In the genomic region with DNA sequence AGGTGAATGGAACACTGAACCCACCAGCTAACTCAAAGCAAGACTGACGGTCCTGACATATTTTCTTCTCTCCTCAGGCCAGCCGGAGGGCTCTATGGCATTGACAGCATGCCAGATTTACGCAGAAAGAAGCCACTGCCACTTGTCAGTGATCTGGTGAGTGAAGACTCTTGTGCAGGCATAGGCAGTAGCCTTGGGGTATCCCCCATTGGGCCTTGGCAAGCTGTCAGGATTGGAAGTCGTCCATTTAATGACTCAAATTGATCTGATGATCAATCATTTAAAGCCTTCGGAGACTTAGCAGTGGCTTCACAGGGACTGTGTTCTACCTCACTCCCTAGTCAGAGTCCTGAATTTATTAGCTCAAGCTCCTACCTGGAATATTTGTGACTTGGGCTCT, we compare ENCODE assay signal across 26 cellular contexts.
"Had no signal": no experiment of that assay in that cellular context is flagged by ENCODE, and none has a peak within 500 bp of the region (broad histone marks: within the 10 kb centered on the region; RNA-seq: fewer than 3 reads in every experiment).

No MANE protein-coding gene starts in this region.

- H3K27me3 Mint-ChIP-seq: stimulated activated naive B cell treated with anti-CD40 and anti-IgM and Interleukin-4, amounts not matched to agents 10 μg/mL and 1 μg/mL and 100 μg/mL, for 72 hours; stimulated activated naive CD8-positive, alpha-beta T cell treated with anti-CD3 and anti-CD28 coated beads, Interleukin-15, Interleukin-2, amounts not matched to agents 100 ng/mL and 50 ng/mL, for 24 hours; type B pancreatic cell had no signal

- H3K9me3 Mint-ChIP-seq: stimulated activated effector memory CD8-positive, alpha-beta T cell treated with anti-CD3 and anti-CD28 coated beads, Interleukin-12 subunit alpha, Interleukin-12 subunit beta, amount 100 ng/mL, for 72 hours; stimulated activated memory B cell treated with anti-CD40 and anti-IgM and Interleukin-4, amounts not matched to agents 10 μg/mL and 1 μg/mL and 100 μg/mL, for 72 hours; stimulated activated naive B cell treated with anti-CD40 and anti-IgM and Interleukin-4, amounts not matched to agents 10 μg/mL and 1 μg/mL and 100 μg/mL, for 72 hours; stimulated activated naive CD8-positive, alpha-beta T cell treated with anti-CD3 and anti-CD28 coated beads, Interleukin-15, Interleukin-2, amounts not matched to agents 100 ng/mL and 50 ng/mL, for 24 hours; type B pancreatic cell had no signal

- DNase-seq: stimulated activated CD4-positive, alpha-beta T cell treated with anti-CD3 and anti-CD28 coated beads, Interleukin-2, amount 100 ng/mL, for 24 hours; stimulated activated CD4-positive, alpha-beta T cell treated with anti-CD3 and anti-CD28 coated beads, Interleukin-2, amount 100 ng/mL, for 48 hours; stimulated activated CD4-positive, alpha-beta T cell treated with anti-CD3 and anti-CD28 coated beads, Interleukin-4, amount 100 ng/mL, for 1 hour; stimulated activated CD4-positive, alpha-beta T cell treated with anti-CD3 and anti-CD28 coated beads, Interleukin-4, amount 100 ng/mL, for 24 hours; stimulated activated CD4-positive, alpha-beta T cell treated with anti-CD3 and anti-CD28 coated beads, Interleukin-4, amount 100 ng/mL, for 4 hours; stimulated activated CD8-positive, alpha-beta memory T cell treated with anti-CD3 and anti-CD28 coated beads, Interleukin-4, amount 100 ng/mL, for 48 hours; stimulated activated naive B cell treated with anti-CD40 and anti-IgM and Interleukin-4, amounts not matched to agents 10 μg/mL and 1 μg/mL and 100 μg/mL, for 72 hours; stimulated activated naive CD4-positive, alpha-beta T cell; stimulated activated naive CD8-positive, alpha-beta T cell treated with anti-CD3 and anti-CD28 coated beads, Interleukin-15, Interleukin-2, amounts not matched to agents 100 U/mL and 50 U/mL, for 24 hours; stomach; substantia nigra; testis; thyroid gland; tibial artery; transverse colon; upper lobe of left lung; upper lobe of right lung; uterus had no signal

- H3K4me3 Mint-ChIP-seq: stimulated activated effector memory CD8-positive, alpha-beta T cell treated with anti-CD3 and anti-CD28 coated beads, Interleukin-12 subunit alpha, Interleukin-12 subunit beta, amount 100 ng/mL, for 72 hours; stimulated activated memory B cell treated with anti-CD40 and anti-IgM and Interleukin-4, amounts not matched to agents 10 μg/mL and 1 μg/mL and 100 μg/mL, for 72 hours; stimulated activated naive B cell treated with anti-CD40 and anti-IgM and Interleukin-4, amounts not matched to agents 10 μg/mL and 1 μg/mL and 100 μg/mL, for 72 hours; stimulated activated naive CD8-positive, alpha-beta T cell treated with anti-CD3 and anti-CD28 coated beads, Interleukin-15, Interleukin-2, amounts not matched to agents 100 ng/mL and 50 ng/mL, for 24 hours; type B pancreatic cell had no signal

- H3K27ac ChIP-seq: stomach, suprapubic skin, testis, thoracic aorta, thyroid gland, tibial artery, tibial nerve, transverse colon, upper lobe of left lung, upper lobe of right lung, uterus, vagina had no signal

- H3K27me3 ChIP-seq: stomach, suprapubic skin, testis, thyroid gland, tibial artery, tibial nerve, transverse colon, upper lobe of left lung, upper lobe of right lung, uterus, vagina had no signal

- H3K4me1 ChIP-seq: stomach, testis, thyroid gland, tibial nerve, transverse colon, upper lobe of right lung, uterus, vagina had no signal

- H3K4me3 ChIP-seq: stomach, suprapubic skin, testis, thoracic aorta, thyroid gland, tibial artery, tibial nerve, transverse colon, upper lobe of left lung, upper lobe of right lung, uterus, vagina had no signal

- H3K36me3 ChIP-seq: uterus had no signal

- H3K9me3 ChIP-seq: stomach, suprapubic skin, testis, thoracic aorta, thyroid gland, tibial artery, tibial nerve, transverse colon, upper lobe of left lung, upper lobe of right lung, uterus, vagina had no signal

- H3K27ac Mint-ChIP-seq: stimulated activated effector memory CD8-positive, alpha-beta T cell treated with anti-CD3 and anti-CD28 coated beads, Interleukin-12 subunit alpha, Interleukin-12 subunit beta, amount 100 ng/mL, for 72 hours; stimulated activated memory B cell treated with anti-CD40 and anti-IgM and Interleukin-4, amounts not matched to agents 10 μg/mL and 1 μg/mL and 100 μg/mL, for 72 hours; stimulated activated naive B cell treated with anti-CD40 and anti-IgM and Interleukin-4, amounts not matched to agents 10 μg/mL and 1 μg/mL and 100 μg/mL, for 72 hours; stimulated activated naive CD8-positive, alpha-beta T cell treated with anti-CD3 and anti-CD28 coated beads, Interleukin-15, Interleukin-2, amounts not matched to agents 100 ng/mL and 50 ng/mL, for 24 hours; type B pancreatic cell had no signal

- H3K4me1 Mint-ChIP-seq: stimulated activated effector memory CD8-positive, alpha-beta T cell treated with anti-CD3 and anti-CD28 coated beads, Interleukin-12 subunit alpha, Interleukin-12 subunit beta, amount 100 ng/mL, for 72 hours; stimulated activated memory B cell treated with anti-CD40 and anti-IgM and Interleukin-4, amounts not matched to agents 10 μg/mL and 1 μg/mL and 100 μg/mL, for 72 hours had no signal

- ATAC-seq: stimulated activated effector memory CD8-positive, alpha-beta T cell treated with anti-CD3 and anti-CD28 coated beads, Interleukin-12 subunit alpha, Interleukin-12 subunit beta, amount 100 ng/mL, for 72 hours; stimulated activated memory B cell treated with anti-CD40 and anti-IgM and Interleukin-4, amounts not matched to agents 10 μg/mL and 1 μg/mL and 100 μg/mL, for 72 hours; stimulated activated naive B cell treated with anti-CD40 and anti-IgM and Interleukin-4, amounts not matched to agents 10 μg/mL and 1 μg/mL and 100 μg/mL, for 72 hours; stimulated activated naive CD8-positive, alpha-beta T cell treated with anti-CD3 and anti-CD28 coated beads, Interleukin-15, Interleukin-2, amounts not matched to agents 100 U/mL and 50 U/mL, for 24 hours; upper lobe of right lung had no signal
